Comparison of ENCODE assay signal across 2 cellular contexts in the genomic region with DNA sequence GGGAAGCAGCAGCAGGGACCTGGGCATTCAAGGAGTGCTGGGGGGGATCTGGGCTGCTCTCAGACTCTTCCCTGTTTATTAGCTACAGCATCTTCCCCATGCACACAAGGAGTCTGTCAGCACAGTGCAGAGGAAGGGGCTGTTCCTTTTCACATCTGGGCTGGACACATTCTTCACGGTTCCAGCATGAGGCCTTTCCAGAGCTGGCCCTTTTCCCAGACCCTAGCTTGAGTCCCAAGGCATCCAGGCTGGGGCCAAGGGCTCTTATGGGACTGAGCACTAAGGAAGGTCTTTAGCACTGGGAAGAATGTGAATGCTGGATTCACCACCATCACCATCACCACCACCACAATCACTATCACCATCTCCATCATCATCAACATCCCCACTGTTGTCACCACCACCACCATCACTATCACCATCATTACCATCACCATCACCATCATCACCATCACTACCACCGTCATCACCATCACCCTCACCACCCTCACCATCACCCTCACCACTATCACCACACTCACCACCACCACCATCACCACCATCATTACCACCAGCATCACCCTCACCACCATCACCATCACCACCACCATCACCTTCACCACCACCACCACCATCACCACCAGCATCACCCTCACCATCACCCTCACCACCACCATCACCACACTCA.
TF ChIP-seq lines count a peak whose summit lies in the region.

No MANE protein-coding gene starts in this region.

TF ChIP-seq in IMR-90, 13 proteins besides CTCF, POLR2A, EP300 and RAD21:
- no peak for TF ChIP-seq CEBPB (IDR thresholded peaks at IDR 0.05; ENCODE audit: low read depth, low read length)
- TF ChIP-seq BHLHE40 (IDR thresholded peaks at IDR 0.05; ENCODE audit: low read depth, low read length) = no peak
- TF ChIP-seq, protein P1, sequence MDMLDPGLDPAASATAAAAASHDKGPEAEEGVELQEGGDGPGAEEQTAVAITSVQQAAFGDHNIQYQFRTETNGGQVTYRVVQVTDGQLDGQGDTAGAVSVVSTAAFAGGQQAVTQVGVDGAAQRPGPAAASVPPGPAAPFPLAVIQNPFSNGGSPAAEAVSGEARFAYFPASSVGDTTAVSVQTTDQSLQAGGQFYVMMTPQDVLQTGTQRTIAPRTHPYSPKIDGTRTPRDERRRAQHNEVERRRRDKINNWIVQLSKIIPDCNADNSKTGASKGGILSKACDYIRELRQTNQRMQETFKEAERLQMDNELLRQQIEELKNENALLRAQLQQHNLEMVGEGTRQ (IDR thresholded peaks at IDR 0.05; ENCODE audit: low read depth, low read length) = no peak
- TF ChIP-seq MAFK (IDR thresholded peaks at IDR 0.05; ENCODE audit: low read depth, low read length) = no peak
- no peak for TF ChIP-seq MAZ (IDR thresholded peaks at IDR 0.05; ENCODE audit: borderline replicate concordance, low read depth, low read length)
- no peak for TF ChIP-seq CHD1 (IDR thresholded peaks at IDR 0.05; ENCODE audit: low read depth, low read length)
- no peak for TF ChIP-seq SMC3 (IDR thresholded peaks at IDR 0.05; ENCODE audit: low read depth, low read length)
- no peak for TF ChIP-seq NFE2L2 (IDR thresholded peaks at IDR 0.05; ENCODE audit: low read depth, low read length)
- TF ChIP-seq MXI1 (IDR thresholded peaks at IDR 0.05; ENCODE audit: borderline replicate concordance, low read depth, low read length) = no peak
- TF ChIP-seq RFX5 (IDR thresholded peaks at IDR 0.05; ENCODE audit: low read depth, low read length) = no peak

TF ChIP-seq in HepG2, 621 proteins besides CTCF, POLR2A, EP300 and RAD21:
- TF ChIP-seq CREB1 (IDR thresholded peaks at IDR 0.05) (peak; percentile 72), CREB1 (CRISPR knock-in tag; IDR thresholded peaks at IDR 0.05) (no peak), SUZ12 (IDR thresholded peaks at IDR 0.05; ENCODE audit: low read depth, low read length) (no peak), ZSCAN22 (CRISPR knock-in tag; IDR thresholded peaks at IDR 0.05) (no peak), RARA (CRISPR knock-in tag; IDR thresholded peaks at IDR 0.05) (no peak)
- TF ChIP-seq, protein P2, sequence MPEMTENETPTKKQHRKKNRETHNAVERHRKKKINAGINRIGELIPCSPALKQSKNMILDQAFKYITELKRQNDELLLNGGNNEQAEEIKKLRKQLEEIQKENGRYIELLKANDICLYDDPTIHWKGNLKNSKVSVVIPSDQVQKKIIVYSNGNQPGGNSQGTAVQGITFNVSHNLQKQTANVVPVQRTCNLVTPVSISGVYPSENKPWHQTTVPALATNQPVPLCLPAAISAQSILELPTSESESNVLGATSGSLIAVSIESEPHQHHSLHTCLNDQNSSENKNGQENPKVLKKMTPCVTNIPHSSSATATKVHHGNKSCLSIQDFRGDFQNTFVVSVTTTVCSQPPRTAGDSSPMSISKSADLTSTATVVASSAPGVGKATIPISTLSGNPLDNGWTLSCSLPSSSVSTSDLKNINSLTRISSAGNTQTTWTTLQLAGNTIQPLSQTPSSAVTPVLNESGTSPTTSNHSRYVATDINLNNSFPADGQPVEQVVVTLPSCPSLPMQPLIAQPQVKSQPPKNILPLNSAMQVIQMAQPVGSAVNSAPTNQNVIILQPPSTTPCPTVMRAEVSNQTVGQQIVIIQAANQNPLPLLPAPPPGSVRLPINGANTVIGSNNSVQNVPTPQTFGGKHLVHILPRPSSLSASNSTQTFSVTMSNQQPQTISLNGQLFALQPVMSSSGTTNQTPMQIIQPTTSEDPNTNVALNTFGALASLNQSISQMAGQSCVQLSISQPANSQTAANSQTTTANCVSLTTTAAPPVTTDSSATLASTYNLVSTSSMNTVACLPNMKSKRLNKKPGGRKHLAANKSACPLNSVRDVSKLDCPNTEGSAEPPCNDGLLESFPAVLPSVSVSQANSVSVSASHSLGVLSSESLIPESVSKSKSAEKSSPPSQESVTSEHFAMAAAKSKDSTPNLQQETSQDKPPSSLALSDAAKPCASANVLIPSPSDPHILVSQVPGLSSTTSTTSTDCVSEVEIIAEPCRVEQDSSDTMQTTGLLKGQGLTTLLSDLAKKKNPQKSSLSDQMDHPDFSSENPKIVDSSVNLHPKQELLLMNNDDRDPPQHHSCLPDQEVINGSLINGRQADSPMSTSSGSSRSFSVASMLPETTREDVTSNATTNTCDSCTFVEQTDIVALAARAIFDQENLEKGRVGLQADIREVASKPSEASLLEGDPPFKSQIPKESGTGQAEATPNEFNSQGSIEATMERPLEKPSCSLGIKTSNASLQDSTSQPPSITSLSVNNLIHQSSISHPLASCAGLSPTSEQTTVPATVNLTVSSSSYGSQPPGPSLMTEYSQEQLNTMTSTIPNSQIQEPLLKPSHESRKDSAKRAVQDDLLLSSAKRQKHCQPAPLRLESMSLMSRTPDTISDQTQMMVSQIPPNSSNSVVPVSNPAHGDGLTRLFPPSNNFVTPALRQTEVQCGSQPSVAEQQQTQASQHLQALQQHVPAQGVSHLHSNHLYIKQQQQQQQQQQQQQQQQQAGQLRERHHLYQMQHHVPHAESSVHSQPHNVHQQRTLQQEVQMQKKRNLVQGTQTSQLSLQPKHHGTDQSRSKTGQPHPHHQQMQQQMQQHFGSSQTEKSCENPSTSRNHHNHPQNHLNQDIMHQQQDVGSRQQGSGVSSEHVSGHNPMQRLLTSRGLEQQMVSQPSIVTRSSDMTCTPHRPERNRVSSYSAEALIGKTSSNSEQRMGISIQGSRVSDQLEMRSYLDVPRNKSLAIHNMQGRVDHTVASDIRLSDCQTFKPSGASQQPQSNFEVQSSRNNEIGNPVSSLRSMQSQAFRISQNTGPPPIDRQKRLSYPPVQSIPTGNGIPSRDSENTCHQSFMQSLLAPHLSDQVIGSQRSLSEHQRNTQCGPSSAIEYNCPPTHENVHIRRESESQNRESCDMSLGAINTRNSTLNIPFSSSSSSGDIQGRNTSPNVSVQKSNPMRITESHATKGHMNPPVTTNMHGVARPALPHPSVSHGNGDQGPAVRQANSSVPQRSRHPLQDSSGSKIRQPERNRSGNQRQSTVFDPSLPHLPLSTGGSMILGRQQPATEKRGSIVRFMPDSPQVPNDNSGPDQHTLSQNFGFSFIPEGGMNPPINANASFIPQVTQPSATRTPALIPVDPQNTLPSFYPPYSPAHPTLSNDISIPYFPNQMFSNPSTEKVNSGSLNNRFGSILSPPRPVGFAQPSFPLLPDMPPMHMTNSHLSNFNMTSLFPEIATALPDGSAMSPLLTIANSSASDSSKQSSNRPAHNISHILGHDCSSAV (CRISPR knock-in tag; IDR thresholded peaks at IDR 0.05; ENCODE audit: borderline replicate concordance) = no peak
